In the genomic region with DNA sequence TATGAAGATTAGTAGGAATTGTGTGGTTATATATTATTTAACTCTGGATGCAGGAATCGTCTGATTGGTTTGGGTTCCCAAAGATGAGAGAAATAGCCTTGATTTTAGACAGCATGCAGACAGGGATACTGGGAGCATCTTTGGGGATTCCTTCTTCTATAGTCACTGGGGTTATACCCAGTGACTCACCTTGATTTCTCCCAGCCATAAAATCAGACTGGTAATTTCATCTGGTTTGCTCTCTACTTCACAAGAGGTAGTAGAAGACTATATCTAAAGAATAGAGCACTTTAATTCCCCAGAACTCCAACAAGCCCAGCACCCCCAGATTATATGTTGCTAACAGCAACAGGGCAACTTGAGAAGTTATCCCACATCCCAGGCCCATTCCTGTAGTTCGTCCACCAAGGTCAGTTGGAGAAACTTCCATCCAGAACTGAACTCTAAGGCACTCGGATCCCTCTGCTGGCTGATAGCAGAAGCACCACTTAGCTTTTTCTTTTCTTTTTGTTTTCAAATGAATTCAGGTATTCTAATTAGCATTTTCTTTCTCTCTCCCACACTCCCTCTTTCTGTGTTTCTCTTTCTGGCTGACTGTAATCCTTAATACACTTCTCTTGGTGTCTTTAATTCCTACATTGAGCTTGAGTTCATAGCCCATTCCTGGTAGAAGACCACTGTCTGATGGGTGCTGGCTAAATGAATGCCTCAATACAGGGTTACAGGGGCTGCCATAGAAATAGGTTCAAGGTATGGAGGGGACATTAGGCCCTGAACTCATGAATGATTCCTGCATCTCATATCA, we compare ENCODE assay signal across 8 cellular contexts. TPM values are rescaled to one million over a fixed set of nuclear protein-coding genes. Genes with fewer than 3 reads are reported as not detected.
DNase-seq lines count a peak whose midpoint lies in the region; ATAC-seq and TF ChIP-seq lines count a peak whose summit lies in the region.

No MANE protein-coding gene starts in this region.

- peak overlapping the region; percentile 73 for H3K27ac Mint-ChIP-seq in activated naive CD4-positive, alpha-beta T cell treated with anti-CD3 and anti-CD28 coated beads for 36 hours

- H3K4me1 Mint-ChIP-seq in activated naive CD4-positive, alpha-beta T cell treated with anti-CD3 and anti-CD28 coated beads for 36 hours (ENCODE audit: low read depth), result peaks cover 72% of the 10 kb centered on the region

- peaks cover 15% of the 10 kb centered on the region for H3K36me3 Mint-ChIP-seq in activated naive CD4-positive, alpha-beta T cell treated with anti-CD3 and anti-CD28 coated beads for 36 hours (ENCODE audit: low read depth)

- TF ChIP-seq CTCF in gastroesophageal sphincter (IDR thresholded peaks at IDR 0.05), result peak; percentile 74 to 83 (median 82)

- WGBS in gastroesophageal sphincter (ENCODE audit: low coverage in 1 of 2), 2 donors, result 31 to 33% methylated on average over 3 of the region's 3 CpGs

- no peak for TF ChIP-seq EP300 in gastroesophageal sphincter (IDR thresholded peaks at IDR 0.05)

- intact Hi-C loops in activated naive CD4-positive, alpha-beta T cell treated with anti-CD3 and anti-CD28 coated beads for 36 hours (cut with micrococcal nuclease), result loop anchor here (1.0 to 10.0 kb wide), 9 partner anchors 10 to 1025 kb away; partner anchors contain the start of genes EFHC1 and PAQR8

- H3K9me3 ChIP-seq in gastroesophageal sphincter, result no peaks in the 10 kb centered on the region

- peak; percentile 32 for DNase-seq in activated naive CD4-positive, alpha-beta T cell treated with Interleukin-2 at 50 U/mL for 16 hours
- DNase-seq in activated naive CD4-positive, alpha-beta T cell (lab: John Stamatoyannopoulos, UW), result no peak
- DNase-seq in NCI-H526 treated with DMSO at 0.1 percent for 48 hours (lab: John Stamatoyannopoulos, UW), result peak; percentile 14
- peak; percentile 64 for DNase-seq in activated naive CD4-positive, alpha-beta T cell treated with anti-CD3 and anti-CD28 coated beads for 36 hours
- DNase-seq in putamen (ENCODE audit: low spot score), result peak; percentile 65
- DNase-seq in activated gamma-delta T cell (lab: John Stamatoyannopoulos, UW), result no peak

- H3K27ac ChIP-seq in gastroesophageal sphincter, result no peak overlapping the region

- no peak overlapping the region for H3K4me3 Mint-ChIP-seq in activated naive CD4-positive, alpha-beta T cell treated with anti-CD3 and anti-CD28 coated beads for 36 hours

- no peaks in the 10 kb centered on the region for H3K27me3 Mint-ChIP-seq in activated naive CD4-positive, alpha-beta T cell treated with anti-CD3 and anti-CD28 coated beads for 36 hours (ENCODE audit: low read depth)

- no peak for TF ChIP-seq POLR2A in gastroesophageal sphincter (IDR thresholded peaks at IDR 0.05)

- H3K4me3 ChIP-seq in gastroesophageal sphincter, result no peak overlapping the region

- ATAC-seq in HG02798 (IDR thresholded peaks at IDR 0.05; ENCODE audit: poor library complexity, unreplicated experiment) (peak; percentile 58), gastroesophageal sphincter (no peak)

- no peaks in the 10 kb centered on the region for H3K27me3 ChIP-seq in gastroesophageal sphincter

- H3K4me1 ChIP-seq in gastroesophageal sphincter, result peaks cover 0 to 11% (median 0%) of the 10 kb centered on the region in 3 donors

- H3K36me3 ChIP-seq in gastroesophageal sphincter, result peaks cover 0 to 20% of the 10 kb centered on the region in 2 donors

- CTCF ChIA-PET in activated naive CD4-positive, alpha-beta T cell treated with anti-CD3 and anti-CD28 coated beads for 36 hours (lab: Charles Lee), result interaction anchor here (0.8 to 9.9 kb wide), 28 partner anchors 10 to 264 kb away, joined by 3 to 198 read pairs (median 4); partner anchors contain the start of genes MCM3 and PAQR8

- no peaks in the 10 kb centered on the region for H3K9me3 Mint-ChIP-seq in activated naive CD4-positive, alpha-beta T cell treated with anti-CD3 and anti-CD28 coated beads for 36 hours

RNA-seq across cellular contexts. Expression of gene EFHC1, which starts 20.4 kb away (rescaled TPM):
- 1 to 10 TPM; 1.2 to 3.1 TPM for total RNA-seq in activated naive CD4-positive, alpha-beta T cell treated with anti-CD3 and anti-CD28 coated beads for 36 hours
- total RNA-seq in gastroesophageal sphincter, result 10 to 100 TPM in 3 of 4 donors, 1 to 10 TPM in 1; 5.1 to 27.4 (median 12.9) TPM

RNA-seq across cellular contexts. Expression of gene PAQR8, which starts 37.8 kb away (rescaled TPM):
- 1 to 10 TPM; 6.8 to 9.2 TPM for total RNA-seq in activated naive CD4-positive, alpha-beta T cell treated with anti-CD3 and anti-CD28 coated beads for 36 hours
- total RNA-seq in gastroesophageal sphincter, result 10 to 100 TPM in 3 of 4 donors, 1 to 10 TPM in 1; 8.6 to 21.1 (median 14.2) TPM

Comparison
In these comparisons a context has a peak if more than half of its experiments do, and no peak if none do; other contexts are left out.
1. DNase-seq: peak in activated naive CD4-positive, alpha-beta T cell treated with Interleukin-2 at 50 U/mL for 16 hours (single experiment), NCI-H526 treated with DMSO at 0.1 percent for 48 hours (single experiment), activated naive CD4-positive, alpha-beta T cell treated with anti-CD3 and anti-CD28 coated beads for 36 hours (single experiment) and putamen (single experiment); none in activated naive CD4-positive, alpha-beta T cell (0 of 4) and activated gamma-delta T cell (single experiment).